1 cellular context compared by ENCODE assay signal in genomic region chr1:19640363-19641316, GRCh38.
TF ChIP-seq lines count a peak whose summit lies in the region.

No MANE protein-coding gene starts in this region.

TF ChIP-seq in HEK293, 187 proteins besides CTCF, POLR2A, EP300 and RAD21 (continued from another document and continues in another):
- no peak for TF ChIP-seq ZBTB6 (tag by site-specific recombination; IDR thresholded peaks at IDR 0.05)
- no peak for TF ChIP-seq ZNF529 (tag by site-specific recombination; IDR thresholded peaks at IDR 0.05; ENCODE audit: insufficient replicate concordance)
- no peak for TF ChIP-seq ZNF658 (tag by site-specific recombination; IDR thresholded peaks at IDR 0.05)
- TF ChIP-seq ZNF701 (tag by site-specific recombination; IDR thresholded peaks at IDR 0.05) = no peak
- no peak for TF ChIP-seq ZBTB48 (tag by site-specific recombination; IDR thresholded peaks at IDR 0.05)
- no peak for TF ChIP-seq PRDM2 (tag by site-specific recombination; IDR thresholded peaks at IDR 0.05; ENCODE audit: borderline replicate concordance)
- no peak for TF ChIP-seq ZEB2 (tag by site-specific recombination; IDR thresholded peaks at IDR 0.05)
- no peak for TF ChIP-seq ZNF292 (tag by site-specific recombination; IDR thresholded peaks at IDR 0.05; ENCODE audit: borderline replicate concordance, low read depth)
- TF ChIP-seq ZNF223 (tag by site-specific recombination; IDR thresholded peaks at IDR 0.05) = no peak
- TF ChIP-seq ZIC2 (tag by site-specific recombination; IDR thresholded peaks at IDR 0.05) = peak; percentile 93
- no peak for TF ChIP-seq ZNF777 (tag by site-specific recombination; IDR thresholded peaks at IDR 0.05; ENCODE audit: borderline replicate concordance)
- no peak for TF ChIP-seq ZNF423 (tag by site-specific recombination; IDR thresholded peaks at IDR 0.05)
- TF ChIP-seq HIC1 (tag by site-specific recombination; IDR thresholded peaks at IDR 0.05) = peak; percentile 51; the same call in 1 of the 2 replicates
- TF ChIP-seq ZNF10 (tag by site-specific recombination; IDR thresholded peaks at IDR 0.05) = 0 out of 2 replicates have a peak, but pooled peaks have one; percentile 15
- TF ChIP-seq KLF9 (tag by site-specific recombination; IDR thresholded peaks at IDR 0.05; ENCODE audit: low read depth) = no peak
- TF ChIP-seq ZNF18 (tag by site-specific recombination; IDR thresholded peaks at IDR 0.05) = peak; percentile 90
- TF ChIP-seq ZNF580 (tag by site-specific recombination; IDR thresholded peaks at IDR 0.05) = no peak
- TF ChIP-seq ZBTB17 (tag by site-specific recombination; IDR thresholded peaks at IDR 0.05) = 0 out of 2 replicates have a peak, but pooled peaks have one; percentile 14
- no peak; the same call in 1 of the 2 replicates for TF ChIP-seq GLIS2 (tag by site-specific recombination; IDR thresholded peaks at IDR 0.05)
- no peak for TF ChIP-seq KLF8 (tag by site-specific recombination; IDR thresholded peaks at IDR 0.05)
- no peak for TF ChIP-seq EGR2 (tag by site-specific recombination; IDR thresholded peaks at IDR 0.05; ENCODE audit: low read depth)
- TF ChIP-seq ZNF791 (tag by site-specific recombination; IDR thresholded peaks at IDR 0.05) = no peak
- TF ChIP-seq PRDM10 (tag by site-specific recombination; IDR thresholded peaks at IDR 0.05) = peak; percentile 91; the same call in 1 of the 2 replicates
- no peak for TF ChIP-seq OVOL3 (tag by site-specific recombination; IDR thresholded peaks at IDR 0.05)
- TF ChIP-seq ZNF624 (tag by site-specific recombination; IDR thresholded peaks at IDR 0.05) = no peak
- TF ChIP-seq ZNF596 (tag by site-specific recombination; IDR thresholded peaks at IDR 0.05) = no peak
- TF ChIP-seq ZNF394 (tag by site-specific recombination; IDR thresholded peaks at IDR 0.05; ENCODE audit: borderline replicate concordance) = no peak
- no peak for TF ChIP-seq ZBTB21 (tag by site-specific recombination; IDR thresholded peaks at IDR 0.05)
- no peak for TF ChIP-seq ZNF324 (tag by site-specific recombination; IDR thresholded peaks at IDR 0.05)
- no peak for TF ChIP-seq ZBTB20 (tag by site-specific recombination; IDR thresholded peaks at IDR 0.05)
- no peak for TF ChIP-seq ZNF350 (tag by site-specific recombination; IDR thresholded peaks at IDR 0.05)
- TF ChIP-seq GLIS1 (tag by site-specific recombination; IDR thresholded peaks at IDR 0.05) = peak; percentile 85
- no peak; the same call in 1 of the 2 replicates for TF ChIP-seq KLF17 (tag by site-specific recombination; IDR thresholded peaks at IDR 0.05)
- no peak for TF ChIP-seq ZNF837 (tag by site-specific recombination; IDR thresholded peaks at IDR 0.05)
- TF ChIP-seq ZXDB (tag by site-specific recombination; IDR thresholded peaks at IDR 0.05) = no peak
- TF ChIP-seq ZNF175 (tag by site-specific recombination; IDR thresholded peaks at IDR 0.05) = no peak
- no peak for TF ChIP-seq ZNF140 (tag by site-specific recombination; IDR thresholded peaks at IDR 0.05)
- no peak for TF ChIP-seq ZNF704 (tag by site-specific recombination; IDR thresholded peaks at IDR 0.05)
- TF ChIP-seq ZBTB8A (tag by site-specific recombination; IDR thresholded peaks at IDR 0.05) = peak; percentile 71
- TF ChIP-seq ZNF768 (tag by site-specific recombination; IDR thresholded peaks at IDR 0.05) = no peak
- TF ChIP-seq ZNF623 (tag by site-specific recombination; IDR thresholded peaks at IDR 0.05) = no peak
- 0 out of 2 replicates have a peak, but pooled peaks have one; percentile 35 for TF ChIP-seq IKZF3 (tag by site-specific recombination; IDR thresholded peaks at IDR 0.05)
- peak; percentile 39; the same call in 1 of the 2 replicates for TF ChIP-seq ZFP69B (tag by site-specific recombination; IDR thresholded peaks at IDR 0.05)
- no peak for TF ChIP-seq ZNF548 (tag by site-specific recombination; IDR thresholded peaks at IDR 0.05)
